In genomic region chr7:142483659-142484317, GRCh38 we compare ENCODE assay signal across 18 cellular contexts.
DNase-seq lines count a peak whose midpoint lies in the region; ATAC-seq and TF ChIP-seq lines count a peak whose summit lies in the region.
"Had no signal": no experiment of that assay in that cellular context is flagged by ENCODE, and none has a peak within 500 bp of the region (broad histone marks: within the 10 kb centered on the region; RNA-seq: fewer than 3 reads in every experiment).

No MANE protein-coding gene starts in this region.

- no peak for DNase-seq in activated CD8-positive, alpha-beta T cell treated with anti-CD3 and anti-CD28 coated beads for 36 hours
- no peak for DNase-seq in activated CD8-positive, alpha-beta T cell treated with anti-CD3 and anti-CD28 coated beads, Interleukin-2, amount 10 ng/mL, durations not matched to agents 7 days and 5 days
- DNase-seq in WTC11 (ENCODE audit: low spot score) = no peak
- DNase-seq in iPS-NIHi11 (ENCODE audit: low spot score) = no peak
- DNase-seq in SKM-1 (lab: John Stamatoyannopoulos, UW; ENCODE audit: unreplicated experiment) = no peak
- DNase-seq in NCI-H2227 (lab: John Stamatoyannopoulos, UW; ENCODE audit: unreplicated experiment) = no peak
- DNase-seq: activated gamma-delta T cell, amniotic stem cell, DMS 273 treated with DMSO at 0.1 percent for 48 hours, NCI-H1092, NCI-H2029 had no signal

- H2AFZ ChIP-seq in KMS-11 (ENCODE audit: low read depth) = no peak overlapping the region

- CTCF ChIA-PET in activated CD8-positive, alpha-beta T cell treated with anti-CD3 and anti-CD28 coated beads for 36 hours (lab: Charles Lee) = interaction anchor here (1.0 to 26.6 kb wide), 21 partner anchors 14 to 334 kb away, joined by 3 to 513 read pairs (median 4); no protein-coding TSS in a partner anchor
- CTCF ChIA-PET in activated CD8-positive, alpha-beta T cell treated with anti-CD3 and anti-CD28 coated beads, Interleukin-2, amount 10 ng/mL, durations not matched to agents 7 days and 5 days (lab: Charles Lee) = interaction anchor here (0.9 to 13.7 kb wide), 24 partner anchors 8 to 731 kb away, joined by 3 to 440 read pairs (median 7); no protein-coding TSS in a partner anchor
- CTCF ChIA-PET in WTC11 (lab: Charles Lee) = interaction anchor here (1.0 to 7.0 kb wide), 20 partner anchors 8 to 235 kb away, joined by 3 to 64 read pairs (median 4); no protein-coding TSS in a partner anchor

- ATAC-seq in activated CD8-positive, alpha-beta T cell treated with anti-CD3 and anti-CD28 coated beads for 36 hours = no peak
- ATAC-seq in activated CD8-positive, alpha-beta T cell treated with anti-CD3 and anti-CD28 coated beads, Interleukin-2, amount 10 ng/mL, durations not matched to agents 7 days and 5 days = no peak
- ATAC-seq in WTC11 = peak; percentile 23; the same call in 1 of the 2 replicates

- H3K27ac Mint-ChIP-seq in activated CD8-positive, alpha-beta T cell treated with anti-CD3 and anti-CD28 coated beads for 36 hours = no peak overlapping the region
- H3K27ac Mint-ChIP-seq in activated CD8-positive, alpha-beta T cell treated with anti-CD3 and anti-CD28 coated beads, Interleukin-2, amount 10 ng/mL, durations not matched to agents 7 days and 5 days = no peak overlapping the region
- H3K27ac Mint-ChIP-seq in WTC11 = no peak overlapping the region

- POLR2A ChIA-PET in activated CD8-positive, alpha-beta T cell treated with anti-CD3 and anti-CD28 coated beads for 36 hours (lab: Charles Lee) = no interaction called here
- POLR2A ChIA-PET in activated CD8-positive, alpha-beta T cell treated with anti-CD3 and anti-CD28 coated beads, Interleukin-2, amount 10 ng/mL, durations not matched to agents 7 days and 5 days (lab: Charles Lee) = interaction anchor here (0.5 kb wide), 1 partner anchor 17 kb away, joined by 3 read pairs; no protein-coding TSS in a partner anchor
- POLR2A ChIA-PET in WTC11 (lab: Charles Lee) = no interaction called here

- TF ChIP-seq CTCF in activated CD8-positive, alpha-beta T cell treated with anti-CD3 and anti-CD28 coated beads for 36 hours (IDR thresholded peaks at IDR 0.05) = peak; percentile 38
- TF ChIP-seq CTCF in KMS-11 (conservative IDR thresholded peaks at IDR 0.05; ENCODE audit: low read depth, low read length) = peak; percentile 57
- 0 out of 2 replicates have a peak, but pooled peaks have one; percentile 0 for TF ChIP-seq CTCF in WTC11 (IDR thresholded peaks at IDR 0.05)
- TF ChIP-seq CTCF in neutrophil (IDR thresholded peaks at IDR 0.05) = no peak

- no peaks in the 10 kb centered on the region for H3K36me3 Mint-ChIP-seq in activated CD8-positive, alpha-beta T cell treated with anti-CD3 and anti-CD28 coated beads for 36 hours (ENCODE audit: low read depth)
- H3K36me3 Mint-ChIP-seq in activated CD8-positive, alpha-beta T cell treated with anti-CD3 and anti-CD28 coated beads, Interleukin-2, amount 10 ng/mL, durations not matched to agents 7 days and 5 days (ENCODE audit: low read depth) = no peaks in the 10 kb centered on the region
- H3K36me3 Mint-ChIP-seq in WTC11 = no peaks in the 10 kb centered on the region

- peaks cover 39% of the 10 kb centered on the region for H3K4me1 Mint-ChIP-seq in activated CD8-positive, alpha-beta T cell treated with anti-CD3 and anti-CD28 coated beads for 36 hours (ENCODE audit: low read depth)
- peaks cover 28% of the 10 kb centered on the region for H3K4me1 Mint-ChIP-seq in activated CD8-positive, alpha-beta T cell treated with anti-CD3 and anti-CD28 coated beads, Interleukin-2, amount 10 ng/mL, durations not matched to agents 7 days and 5 days (ENCODE audit: low read depth)
- peaks cover 12% of the 10 kb centered on the region for H3K4me1 Mint-ChIP-seq in WTC11

- H3K4me1 ChIP-seq in KMS-11 (ENCODE audit: low read depth, poor library complexity, severe bottlenecking) (peaks cover 3% of the 10 kb centered on the region), neutrophil (ENCODE audit: control insufficient read depth in 1 of 2, insufficient read depth in 1 of 2, low read depth in 1 of 2, low read length in 1 of 2) (peaks cover 36 to 52% of the 10 kb centered on the region in 2 experiments)
- H3K4me1 ChIP-seq: pancreas, stomach had no signal

- no peak overlapping the region for H3K4me3 Mint-ChIP-seq in activated CD8-positive, alpha-beta T cell treated with anti-CD3 and anti-CD28 coated beads for 36 hours
- no peak overlapping the region for H3K4me3 Mint-ChIP-seq in activated CD8-positive, alpha-beta T cell treated with anti-CD3 and anti-CD28 coated beads, Interleukin-2, amount 10 ng/mL, durations not matched to agents 7 days and 5 days
- H3K4me3 Mint-ChIP-seq in WTC11 = no peak overlapping the region
- H3K4me3 Mint-ChIP-seq: T-helper 1 cell treated with Interleukin-12 subunit alpha and Interleukin-12 subunit beta and Interleukin-4 antibody, amounts not matched to agents 30 μg/mL and 1 μg/mL, for 36 hours had no signal

- no peak overlapping the region for H3K9ac ChIP-seq in KMS-11

- H3K27me3 Mint-ChIP-seq in activated CD8-positive, alpha-beta T cell treated with anti-CD3 and anti-CD28 coated beads for 36 hours = no peaks in the 10 kb centered on the region
- H3K27me3 Mint-ChIP-seq in activated CD8-positive, alpha-beta T cell treated with anti-CD3 and anti-CD28 coated beads, Interleukin-2, amount 10 ng/mL, durations not matched to agents 7 days and 5 days (ENCODE audit: low read depth) = no peaks in the 10 kb centered on the region
- H3K27me3 Mint-ChIP-seq in WTC11 (ENCODE audit: low read depth) = no peaks in the 10 kb centered on the region

- H3K27me3 ChIP-seq in KMS-11 (ENCODE audit: insufficient read depth, low read depth) = no peaks in the 10 kb centered on the region
- no peaks in the 10 kb centered on the region for H3K27me3 ChIP-seq in neutrophil
- H3K27me3 ChIP-seq: BLaER1, pancreas, stomach had no signal

- H3K9me3 Mint-ChIP-seq in activated CD8-positive, alpha-beta T cell treated with anti-CD3 and anti-CD28 coated beads for 36 hours = no peaks in the 10 kb centered on the region
- no peaks in the 10 kb centered on the region for H3K9me3 Mint-ChIP-seq in activated CD8-positive, alpha-beta T cell treated with anti-CD3 and anti-CD28 coated beads, Interleukin-2, amount 10 ng/mL, durations not matched to agents 7 days and 5 days (ENCODE audit: insufficient read depth)
- H3K9me3 Mint-ChIP-seq in WTC11 = no peaks in the 10 kb centered on the region
- H3K9me3 Mint-ChIP-seq: T-helper 1 cell treated with Interleukin-12 subunit alpha and Interleukin-12 subunit beta and Interleukin-4 antibody, amounts not matched to agents 30 μg/mL and 1 μg/mL, for 36 hours had no signal

- no peaks in the 10 kb centered on the region for H3K36me3 ChIP-seq in KMS-11 (ENCODE audit: insufficient read depth)
- no peaks in the 10 kb centered on the region for H3K36me3 ChIP-seq in neutrophil
- H3K36me3 ChIP-seq: BLaER1, pancreas, stomach had no signal

- H3K4me3 ChIP-seq in KMS-11 (IDR thresholded peaks at IDR 0.05; ENCODE audit: insufficient read depth, low read depth, low read length) (no peak overlapping the region), neutrophil (ENCODE audit: low read depth in 1 of 2, low read length in 1 of 2) (no peak overlapping the region)
- H3K4me3 ChIP-seq: BLaER1, coronary artery, pancreas, stomach had no signal

- intact Hi-C loops in activated CD8-positive, alpha-beta T cell treated with anti-CD3 and anti-CD28 coated beads for 36 hours (cut with micrococcal nuclease) = no loop called here

- no peaks in the 10 kb centered on the region for H3K9me3 ChIP-seq in neutrophil
- H3K9me3 ChIP-seq: BLaER1, pancreas, stomach had no signal

- no peak overlapping the region for H3K4me2 ChIP-seq in KMS-11

- H3K79me2 ChIP-seq in KMS-11 (ENCODE audit: insufficient read depth, low read depth) = no peaks in the 10 kb centered on the region

- H3K27ac ChIP-seq in KMS-11 (no peak overlapping the region), neutrophil (peak overlapping the region; percentile 20)
- H3K27ac ChIP-seq: coronary artery, pancreas, stomach had no signal

- no peaks in the 10 kb centered on the region for H4K20me1 ChIP-seq in KMS-11 (ENCODE audit: insufficient read depth)
- H4K20me1 ChIP-seq: BLaER1 had no signal

TF ChIP-seq in WTC11, 78 proteins besides CTCF, POLR2A, EP300 and RAD21 (continues in another document):
- TF ChIP-seq FOXK1 (CRISPR knock-in tag; IDR thresholded peaks at IDR 0.05) (no peak), NR3C1 (CRISPR knock-in tag; conservative IDR thresholded peaks at IDR 0.05; ENCODE audit: low read depth) (no peak), SMAD3 (CRISPR knock-in tag; IDR thresholded peaks at IDR 0.05; ENCODE audit: borderline replicate concordance) (no peak)
- TF ChIP-seq, protein P1, sequence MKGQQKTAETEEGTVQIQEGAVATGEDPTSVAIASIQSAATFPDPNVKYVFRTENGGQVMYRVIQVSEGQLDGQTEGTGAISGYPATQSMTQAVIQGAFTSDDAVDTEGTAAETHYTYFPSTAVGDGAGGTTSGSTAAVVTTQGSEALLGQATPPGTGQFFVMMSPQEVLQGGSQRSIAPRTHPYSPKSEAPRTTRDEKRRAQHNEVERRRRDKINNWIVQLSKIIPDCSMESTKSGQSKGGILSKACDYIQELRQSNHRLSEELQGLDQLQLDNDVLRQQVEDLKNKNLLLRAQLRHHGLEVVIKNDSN (CRISPR knock-in tag; IDR thresholded peaks at IDR 0.05) = no peak
- TF ChIP-seq, protein P2, sequence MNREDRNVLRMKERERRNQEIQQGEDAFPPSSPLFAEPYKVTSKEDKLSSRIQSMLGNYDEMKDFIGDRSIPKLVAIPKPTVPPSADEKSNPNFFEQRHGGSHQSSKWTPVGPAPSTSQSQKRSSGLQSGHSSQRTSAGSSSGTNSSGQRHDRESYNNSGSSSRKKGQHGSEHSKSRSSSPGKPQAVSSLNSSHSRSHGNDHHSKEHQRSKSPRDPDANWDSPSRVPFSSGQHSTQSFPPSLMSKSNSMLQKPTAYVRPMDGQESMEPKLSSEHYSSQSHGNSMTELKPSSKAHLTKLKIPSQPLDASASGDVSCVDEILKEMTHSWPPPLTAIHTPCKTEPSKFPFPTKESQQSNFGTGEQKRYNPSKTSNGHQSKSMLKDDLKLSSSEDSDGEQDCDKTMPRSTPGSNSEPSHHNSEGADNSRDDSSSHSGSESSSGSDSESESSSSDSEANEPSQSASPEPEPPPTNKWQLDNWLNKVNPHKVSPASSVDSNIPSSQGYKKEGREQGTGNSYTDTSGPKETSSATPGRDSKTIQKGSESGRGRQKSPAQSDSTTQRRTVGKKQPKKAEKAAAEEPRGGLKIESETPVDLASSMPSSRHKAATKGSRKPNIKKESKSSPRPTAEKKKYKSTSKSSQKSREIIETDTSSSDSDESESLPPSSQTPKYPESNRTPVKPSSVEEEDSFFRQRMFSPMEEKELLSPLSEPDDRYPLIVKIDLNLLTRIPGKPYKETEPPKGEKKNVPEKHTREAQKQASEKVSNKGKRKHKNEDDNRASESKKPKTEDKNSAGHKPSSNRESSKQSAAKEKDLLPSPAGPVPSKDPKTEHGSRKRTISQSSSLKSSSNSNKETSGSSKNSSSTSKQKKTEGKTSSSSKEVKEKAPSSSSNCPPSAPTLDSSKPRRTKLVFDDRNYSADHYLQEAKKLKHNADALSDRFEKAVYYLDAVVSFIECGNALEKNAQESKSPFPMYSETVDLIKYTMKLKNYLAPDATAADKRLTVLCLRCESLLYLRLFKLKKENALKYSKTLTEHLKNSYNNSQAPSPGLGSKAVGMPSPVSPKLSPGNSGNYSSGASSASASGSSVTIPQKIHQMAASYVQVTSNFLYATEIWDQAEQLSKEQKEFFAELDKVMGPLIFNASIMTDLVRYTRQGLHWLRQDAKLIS (CRISPR knock-in tag; IDR thresholded peaks at IDR 0.05; ENCODE audit: borderline replicate concordance) = no peak
